In genomic region chr4:153114771-153115321, GRCh38 we compare ENCODE assay signal across 1 cellular context.
TF ChIP-seq lines count a peak whose summit lies in the region.

No MANE protein-coding gene starts in this region.

TF ChIP-seq in WTC11, 78 proteins besides CTCF, POLR2A, EP300 and RAD21 (continued from another document):
- TF ChIP-seq AFF4 (CRISPR knock-in tag; IDR thresholded peaks at IDR 0.05; ENCODE audit: borderline replicate concordance) (no peak), CDX4 (CRISPR knock-in tag; IDR thresholded peaks at IDR 0.05; ENCODE audit: borderline replicate concordance) (no peak), NR2C2 (CRISPR knock-in tag; IDR thresholded peaks at IDR 0.05) (no peak), ZNF232 (CRISPR knock-in tag; IDR thresholded peaks at IDR 0.05) (no peak), ZNF263 (CRISPR knock-in tag; IDR thresholded peaks at IDR 0.05; ENCODE audit: low read depth) (no peak), ZNF425 (CRISPR knock-in tag; conservative IDR thresholded peaks at IDR 0.05) (no peak)
TF ChIP-seq in WTC11: peak in this region for 0.
